ENCODE assay signal across 8 cellular contexts in the genomic region with DNA sequence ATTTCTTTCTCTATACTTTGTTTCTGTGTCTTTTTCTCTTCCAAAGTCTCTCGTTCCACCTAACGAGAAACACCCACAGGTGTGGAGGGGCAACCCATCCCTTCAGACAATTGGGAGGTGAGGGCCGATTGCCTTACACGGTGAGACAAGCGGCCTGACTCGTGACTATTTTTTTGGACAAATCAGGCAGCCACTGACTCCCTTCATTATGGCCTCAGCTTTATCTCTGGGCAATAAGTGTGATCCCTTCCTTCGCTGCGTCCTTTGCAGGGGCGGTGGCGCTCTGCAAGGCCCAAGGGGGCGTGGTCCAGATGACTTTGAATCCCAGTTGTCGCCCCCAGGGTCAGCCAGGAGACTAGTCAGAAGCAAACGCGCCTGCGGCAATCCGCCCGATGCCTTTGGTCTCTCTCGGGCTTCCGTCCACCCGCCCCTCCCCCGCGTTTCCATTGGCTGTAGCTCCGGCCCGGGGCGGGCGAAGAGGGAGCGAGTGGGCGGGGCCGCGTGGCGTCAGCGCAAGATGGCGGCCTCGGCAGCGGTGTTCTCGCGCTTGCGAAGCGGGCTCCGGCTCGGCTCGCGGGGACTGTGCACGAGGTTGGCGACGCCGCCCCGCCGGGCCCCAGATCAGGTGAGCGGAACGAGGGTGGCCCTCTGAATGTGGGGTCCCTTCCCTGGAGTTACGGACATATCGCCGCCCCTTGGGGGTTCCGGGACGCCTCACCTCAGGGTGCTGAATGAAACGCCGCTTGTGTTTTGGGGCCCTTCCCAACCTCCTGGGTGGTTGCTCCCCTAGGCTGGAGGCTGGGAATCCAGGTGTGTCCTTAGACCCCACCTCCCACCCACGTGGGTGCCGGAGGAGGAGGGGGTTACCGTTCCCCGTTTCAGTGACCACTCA. TPM values are rescaled to one million over a fixed set of nuclear protein-coding genes. Genes with fewer than 3 reads are reported as not detected.
DNase-seq lines count a peak whose midpoint lies in the region; ATAC-seq, FAIRE-seq and TF ChIP-seq lines count a peak whose summit lies in the region.

A gene (plus strand): TSS at position 502 of the 892 bp plus-strand sequence. CDS start 16 bp downstream, at position 518.

- FAIRE-seq in bronchial epithelial cell (lab: Jason Lieb, UNC): no peak

- peak within 1 kb of the TSS; percentile 94 for H3K4me2 ChIP-seq in smooth muscle cell

- DNase-seq in AG04450 (ENCODE audit: low read depth, low spot score) (peak; percentile 77), NCI-H345 (lab: John Stamatoyannopoulos, UW) (peak; percentile 100), WTC11 (ENCODE audit: low spot score) (peak; percentile 100), bronchial epithelial cell (ENCODE audit: low read depth) (peak; percentile 82), iPS-NIHi7 (ENCODE audit: extremely low spot score) (peak; percentile 96), smooth muscle cell (lab: John Stamatoyannopoulos, UW; ENCODE audit: unreplicated experiment) (peak; percentile 95)

- H2AFZ ChIP-seq in smooth muscle cell (ENCODE audit: low read depth): peak within 1 kb of the TSS; percentile 69

- 2% methylated on average over 54 of the region's 62 CpGs for WGBS in smooth muscle cell (ENCODE audit: low lambda C conversion rate)

- no peaks in the 10 kb centered on the region for H3K27me3 Mint-ChIP-seq in WTC11 (ENCODE audit: low read depth)

- H3K36me3 Mint-ChIP-seq in WTC11: peaks cover 22% of the 10 kb centered on the region

- CTCF ChIA-PET in AG04450 (lab: Charles Lee): interaction anchor here (0.9 to 1.2 kb wide), 4 partner anchors 23 to 52 kb away, joined by 3 to 4 read pairs (median 4); a partner anchor contains a TSS
- CTCF ChIA-PET in WTC11 (lab: Charles Lee): interaction anchor here (0.8 to 1.5 kb wide), 12 partner anchors 17 to 83 kb away, joined by 3 to 20 read pairs (median 4); a partner anchor contains a TSS

- TF ChIP-seq POLR2A in GM18951 (IDR thresholded peaks at IDR 0.05; ENCODE audit: extremely low read depth, insufficient read depth, insufficient read length): peak; percentile 85

- H3K9ac ChIP-seq in smooth muscle cell (ENCODE audit: low read depth): peak within 1 kb of the TSS; percentile 96

- H3K27ac ChIP-seq in AG04450 (ENCODE audit: low read depth, low read length) (peak within 1 kb of the TSS; percentile 78), smooth muscle cell (ENCODE audit: low read depth) (peak within 1 kb of the TSS; percentile 79)

- H3K9me3 Mint-ChIP-seq in WTC11: no peaks in the 10 kb centered on the region

- POLR2A ChIA-PET in AG04450 (lab: Yijun Ruan, JAX): interaction anchor here (0.6 to 1.0 kb wide), 11 partner anchors 14 to 78 kb away, joined by 3 to 7 read pairs (median 3); a partner anchor contains a TSS
- POLR2A ChIA-PET in WTC11 (lab: Charles Lee): interaction anchor here (0.6 to 1.2 kb wide), 7 partner anchors 18 to 90 kb away, joined by 3 to 7 read pairs (median 5); a partner anchor contains a TSS

- peak within 1 kb of the TSS; percentile 91 for H3K4me3 Mint-ChIP-seq in WTC11

- no peaks in the 10 kb centered on the region for H4K20me1 ChIP-seq in smooth muscle cell (ENCODE audit: low read depth)

- no peak for TF ChIP-seq CTCF in AG04450 (IDR thresholded peaks at IDR 0.05; ENCODE audit: low read depth, low read length)
- no peak for TF ChIP-seq CTCF in WTC11 (IDR thresholded peaks at IDR 0.05)
- no peak for TF ChIP-seq CTCF in bronchial epithelial cell (IDR thresholded peaks at IDR 0.05; ENCODE audit: insufficient read depth, low read length, severe bottlenecking)
- TF ChIP-seq CTCF in smooth muscle cell (IDR thresholded peaks at IDR 0.05; ENCODE audit: borderline replicate concordance, insufficient read depth, poor library complexity, severe bottlenecking): no peak

- peak; percentile 90 for ATAC-seq in HG03175 (IDR thresholded peaks at IDR 0.05; ENCODE audit: unreplicated experiment)
- peak; percentile 96 for ATAC-seq in WTC11

- peaks cover 4% of the 10 kb centered on the region for H3F3A ChIP-seq in smooth muscle cell (ENCODE audit: low read depth)

- peaks cover 18% of the 10 kb centered on the region for H3K36me3 ChIP-seq in bronchial epithelial cell (ENCODE audit: control insufficient read depth, insufficient read depth, low read length)
- H3K36me3 ChIP-seq in smooth muscle cell (ENCODE audit: low read depth): no peaks in the 10 kb centered on the region

- peaks cover 18% of the 10 kb centered on the region for H3K79me2 ChIP-seq in smooth muscle cell (ENCODE audit: low read depth)

- peaks cover 18% of the 10 kb centered on the region for H3K4me1 Mint-ChIP-seq in WTC11

- no peaks in the 10 kb centered on the region; the same call in 1 of the 2 replicates for H3K9me3 ChIP-seq in AG04450 (ENCODE audit: control insufficient read depth, insufficient read depth, low read length)
- H3K9me3 ChIP-seq in smooth muscle cell (replicated peaks; ENCODE audit: low read depth): no peaks in the 10 kb centered on the region

- no peaks in the 10 kb centered on the region for H3K27me3 ChIP-seq in AG04450 (ENCODE audit: control insufficient read depth, insufficient read depth, low read length)
- H3K27me3 ChIP-seq in bronchial epithelial cell (ENCODE audit: control insufficient read depth, insufficient read depth, low read length): no peaks in the 10 kb centered on the region
- H3K27me3 ChIP-seq in smooth muscle cell (ENCODE audit: low read depth): no peaks in the 10 kb centered on the region

- peaks cover 14% of the 10 kb centered on the region for H3K4me1 ChIP-seq in smooth muscle cell (ENCODE audit: low read depth)

- H3K27ac Mint-ChIP-seq in WTC11: peak within 1 kb of the TSS; percentile 99

- in situ Hi-C loops in GM18951 (cut with MboI; ENCODE audit: low sequenced_read_pairs, unreplicated experiment): no loop called here

- H3K4me3 ChIP-seq in AG04450 (ENCODE audit: low read depth, low read length): peak within 1 kb of the TSS; percentile 100
- H3K4me3 ChIP-seq in bronchial epithelial cell (ENCODE audit: low read depth, low read length): peak within 1 kb of the TSS; percentile 69
- H3K4me3 ChIP-seq in smooth muscle cell: peak within 1 kb of the TSS; percentile 81

TF ChIP-seq in WTC11, 78 proteins besides CTCF, POLR2A, EP300 and RAD21 (continues in another document):
- peak; percentile 93 for TF ChIP-seq ESRRA (CRISPR knock-in tag; IDR thresholded peaks at IDR 0.05; ENCODE audit: borderline replicate concordance)
- TF ChIP-seq, protein P1, sequence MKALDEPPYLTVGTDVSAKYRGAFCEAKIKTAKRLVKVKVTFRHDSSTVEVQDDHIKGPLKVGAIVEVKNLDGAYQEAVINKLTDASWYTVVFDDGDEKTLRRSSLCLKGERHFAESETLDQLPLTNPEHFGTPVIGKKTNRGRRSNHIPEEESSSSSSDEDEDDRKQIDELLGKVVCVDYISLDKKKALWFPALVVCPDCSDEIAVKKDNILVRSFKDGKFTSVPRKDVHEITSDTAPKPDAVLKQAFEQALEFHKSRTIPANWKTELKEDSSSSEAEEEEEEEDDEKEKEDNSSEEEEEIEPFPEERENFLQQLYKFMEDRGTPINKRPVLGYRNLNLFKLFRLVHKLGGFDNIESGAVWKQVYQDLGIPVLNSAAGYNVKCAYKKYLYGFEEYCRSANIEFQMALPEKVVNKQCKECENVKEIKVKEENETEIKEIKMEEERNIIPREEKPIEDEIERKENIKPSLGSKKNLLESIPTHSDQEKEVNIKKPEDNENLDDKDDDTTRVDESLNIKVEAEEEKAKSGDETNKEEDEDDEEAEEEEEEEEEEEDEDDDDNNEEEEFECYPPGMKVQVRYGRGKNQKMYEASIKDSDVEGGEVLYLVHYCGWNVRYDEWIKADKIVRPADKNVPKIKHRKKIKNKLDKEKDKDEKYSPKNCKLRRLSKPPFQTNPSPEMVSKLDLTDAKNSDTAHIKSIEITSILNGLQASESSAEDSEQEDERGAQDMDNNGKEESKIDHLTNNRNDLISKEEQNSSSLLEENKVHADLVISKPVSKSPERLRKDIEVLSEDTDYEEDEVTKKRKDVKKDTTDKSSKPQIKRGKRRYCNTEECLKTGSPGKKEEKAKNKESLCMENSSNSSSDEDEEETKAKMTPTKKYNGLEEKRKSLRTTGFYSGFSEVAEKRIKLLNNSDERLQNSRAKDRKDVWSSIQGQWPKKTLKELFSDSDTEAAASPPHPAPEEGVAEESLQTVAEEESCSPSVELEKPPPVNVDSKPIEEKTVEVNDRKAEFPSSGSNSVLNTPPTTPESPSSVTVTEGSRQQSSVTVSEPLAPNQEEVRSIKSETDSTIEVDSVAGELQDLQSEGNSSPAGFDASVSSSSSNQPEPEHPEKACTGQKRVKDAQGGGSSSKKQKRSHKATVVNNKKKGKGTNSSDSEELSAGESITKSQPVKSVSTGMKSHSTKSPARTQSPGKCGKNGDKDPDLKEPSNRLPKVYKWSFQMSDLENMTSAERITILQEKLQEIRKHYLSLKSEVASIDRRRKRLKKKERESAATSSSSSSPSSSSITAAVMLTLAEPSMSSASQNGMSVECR (CRISPR knock-in tag; IDR thresholded peaks at IDR 0.05; ENCODE audit: borderline replicate concordance): peak; percentile 87
- TF ChIP-seq OVOL2 (CRISPR knock-in tag; IDR thresholded peaks at IDR 0.05; ENCODE audit: borderline replicate concordance): no peak
- TF ChIP-seq ZNF138 (CRISPR knock-in tag; conservative IDR thresholded peaks at IDR 0.05): no peak
- TF ChIP-seq, protein P2, sequence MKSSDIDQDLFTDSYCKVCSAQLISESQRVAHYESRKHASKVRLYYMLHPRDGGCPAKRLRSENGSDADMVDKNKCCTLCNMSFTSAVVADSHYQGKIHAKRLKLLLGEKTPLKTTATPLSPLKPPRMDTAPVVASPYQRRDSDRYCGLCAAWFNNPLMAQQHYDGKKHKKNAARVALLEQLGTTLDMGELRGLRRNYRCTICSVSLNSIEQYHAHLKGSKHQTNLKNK (CRISPR knock-in tag; IDR thresholded peaks at IDR 0.05): no peak
- no peak for TF ChIP-seq TP53 (CRISPR knock-in tag; IDR thresholded peaks at IDR 0.05)
- peak; percentile 100 for TF ChIP-seq SP1 (CRISPR knock-in tag; conservative IDR thresholded peaks at IDR 0.05)
- peak; percentile 87; the same call in 1 of the 2 replicates for TF ChIP-seq FOXK1 (CRISPR knock-in tag; IDR thresholded peaks at IDR 0.05)
- TF ChIP-seq, protein P3, sequence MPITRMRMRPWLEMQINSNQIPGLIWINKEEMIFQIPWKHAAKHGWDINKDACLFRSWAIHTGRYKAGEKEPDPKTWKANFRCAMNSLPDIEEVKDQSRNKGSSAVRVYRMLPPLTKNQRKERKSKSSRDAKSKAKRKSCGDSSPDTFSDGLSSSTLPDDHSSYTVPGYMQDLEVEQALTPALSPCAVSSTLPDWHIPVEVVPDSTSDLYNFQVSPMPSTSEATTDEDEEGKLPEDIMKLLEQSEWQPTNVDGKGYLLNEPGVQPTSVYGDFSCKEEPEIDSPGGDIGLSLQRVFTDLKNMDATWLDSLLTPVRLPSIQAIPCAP (CRISPR knock-in tag; IDR thresholded peaks at IDR 0.05): no peak

RNA-seq across cellular contexts. Expression of the gene that starts here (rescaled TPM):
- polyA plus RNA-seq in AG04450 (2011; rRNA removed): 58.9 and 75.0 TPM in 2 replicates
- polyA minus RNA-seq in AG04450 (2011; rRNA and poly(A)+ RNA removed): 66.5 and 67.2 TPM in 2 replicates
- total RNA-seq in WTC11 (2021): 136 to 154 TPM (median 137 TPM) in 3 replicates
- total RNA-seq in bronchial epithelial cell: 84.2 and 99.5 TPM in 2 replicates
- total RNA-seq in smooth muscle cell: 58.4 and 66.1 TPM in 2 replicates
- 107 and 108 TPM in 2 replicates for polyA plus RNA-seq in smooth muscle cell

Comparison
In these comparisons a context has a peak if more than half of its experiments do, and no peak if none do; other contexts are left out.
1. Peak in every context shown above with its lines: DNase-seq, ATAC-seq, H3K4me3 ChIP-seq and H3K27ac ChIP-seq.